In genomic region chr19:1251233-1251502, GRCh38 we compare ENCODE assay signal across 8 cellular contexts. TPM values are rescaled to one million over a fixed set of nuclear protein-coding genes. Genes with fewer than 3 reads are reported as not detected.
DNase-seq lines count a peak whose midpoint lies in the region; ATAC-seq and TF ChIP-seq lines count a peak whose summit lies in the region.

No MANE protein-coding gene starts in this region.

- no peaks in the 10 kb centered on the region for H3K9me2 ChIP-seq in HCT116 (ENCODE audit: insufficient read depth)

- TF ChIP-seq POLR2A in HCT116 (IDR thresholded peaks at IDR 0.05; ENCODE audit: borderline replicate concordance, extremely low read depth, insufficient read depth, insufficient read length): no peak

- peak overlapping the region; percentile 89 for H3K27ac Mint-ChIP-seq in activated T-helper 1 cell treated with anti-CD3 and anti-CD28 coated beads, Interleukin-12 subunit alpha, Interleukin-12 subunit beta, Interleukin-2, Interleukin-4 antibody, amounts not matched to agents 30 ng/mL and 10 ng/mL and 1 ng/mL, durations not matched to agents 14 hours and 24 hours and 36 hours

- peaks cover 59% of the 10 kb centered on the region for H3K79me2 ChIP-seq in HCT116 (ENCODE audit: insufficient read depth, low read length)

- no peaks in the 10 kb centered on the region for H3K27me3 Mint-ChIP-seq in activated T-helper 1 cell treated with anti-CD3 and anti-CD28 coated beads, Interleukin-12 subunit alpha, Interleukin-12 subunit beta, Interleukin-2, Interleukin-4 antibody, amounts not matched to agents 30 ng/mL and 10 ng/mL and 1 ng/mL, durations not matched to agents 14 hours and 24 hours and 36 hours (ENCODE audit: insufficient read depth)

- TF ChIP-seq RAD21 in HCT116 (IDR thresholded peaks at IDR 0.05; ENCODE audit: low read depth): no peak

- H3K27ac ChIP-seq in HCT116 (ENCODE audit: low read depth, low read length) (peak overlapping the region; percentile 99), rectal smooth muscle tissue (ENCODE audit: low read depth, low read length) (peak overlapping the region; percentile 100)

- no peaks in the 10 kb centered on the region; the same call in 1 of the 2 replicates for H3K9me3 ChIP-seq in BE2C
- no peaks in the 10 kb centered on the region for H3K9me3 ChIP-seq in HCT116 (ENCODE audit: control insufficient read depth in 1 of 2, insufficient read depth in 1 of 2, low read depth in 1 of 2, low read length in 2 of 2)

- H3K9me3 Mint-ChIP-seq in activated T-helper 1 cell treated with anti-CD3 and anti-CD28 coated beads, Interleukin-12 subunit alpha, Interleukin-12 subunit beta, Interleukin-2, Interleukin-4 antibody, amounts not matched to agents 30 ng/mL and 10 ng/mL and 1 ng/mL, durations not matched to agents 14 hours and 24 hours and 36 hours: no peaks in the 10 kb centered on the region

- peak; percentile 79 for DNase-seq in BE2C
- DNase-seq in HCT116 (ENCODE audit: low read depth, low spot score): no peak
- DNase-seq in activated T-helper 1 cell treated with anti-CD3 and anti-CD28 coated beads, Interleukin-12 subunit alpha, Interleukin-12 subunit beta, Interleukin-2, Interleukin-4 antibody, amounts not matched to agents 30 ng/mL and 10 ng/mL and 1 ng/mL, durations not matched to agents 14 hours and 24 hours and 36 hours (ENCODE audit: low spot score): no peak
- peak; percentile 72 for DNase-seq in glomerular visceral epithelial cell (ENCODE audit: extremely low spot score)
- DNase-seq in NCI-H2107 (lab: John Stamatoyannopoulos, UW): no peak

- CTCF ChIA-PET in HCT116 (lab: Charles Lee): no interaction called here

- peaks cover 48% of the 10 kb centered on the region for H3K36me3 ChIP-seq in BE2C
- H3K36me3 ChIP-seq in HCT116 (ENCODE audit: control insufficient read depth in 1 of 2, insufficient read depth in 2 of 2, low read length in 2 of 2): peaks cover 24 to 41% of the 10 kb centered on the region in 2 experiments
- peaks cover 23% of the 10 kb centered on the region for H3K36me3 ChIP-seq in rectal smooth muscle tissue (ENCODE audit: control insufficient read depth, insufficient read depth, low read length)

- H3K27me3 ChIP-seq in BE2C (no peaks in the 10 kb centered on the region), HCT116 (ENCODE audit: insufficient read depth, low read length) (no peaks in the 10 kb centered on the region), rectal smooth muscle tissue (ENCODE audit: control insufficient read depth, insufficient read depth, low read length) (no peaks in the 10 kb centered on the region)

- RAD21 ChIA-PET in HCT116 (lab: Charles Lee; ENCODE audit: low non-redundant PET in 1 of 2, low total read pairs in 2 of 2, uncharacterized antibody in 2 of 2, unreplicated experiment in 2 of 2): interaction anchor here in 1 of 2 experiments (0.9 kb wide), 1 partner anchor 9 kb away, joined by 3 read pairs; no protein-coding TSS in a partner anchor

- no peak overlapping the region for H2AFZ ChIP-seq in HCT116 (ENCODE audit: low read depth, low read length, poor library complexity, severe bottlenecking)

- no TSS peak for BruUV-seq in HCT116 (replicated peaks; lab: Mats Ljungman, UMichigan)

- peaks cover 24% of the 10 kb centered on the region for H3K36me3 Mint-ChIP-seq in activated T-helper 1 cell treated with anti-CD3 and anti-CD28 coated beads, Interleukin-12 subunit alpha, Interleukin-12 subunit beta, Interleukin-2, Interleukin-4 antibody, amounts not matched to agents 30 ng/mL and 10 ng/mL and 1 ng/mL, durations not matched to agents 14 hours and 24 hours and 36 hours (ENCODE audit: low read depth)

- H3K4me1 Mint-ChIP-seq in activated T-helper 1 cell treated with anti-CD3 and anti-CD28 coated beads, Interleukin-12 subunit alpha, Interleukin-12 subunit beta, Interleukin-2, Interleukin-4 antibody, amounts not matched to agents 30 ng/mL and 10 ng/mL and 1 ng/mL, durations not matched to agents 14 hours and 24 hours and 36 hours (ENCODE audit: low read depth): peaks cover 5% of the 10 kb centered on the region

- H3K4me3 Mint-ChIP-seq in activated T-helper 1 cell treated with anti-CD3 and anti-CD28 coated beads, Interleukin-12 subunit alpha, Interleukin-12 subunit beta, Interleukin-2, Interleukin-4 antibody, amounts not matched to agents 30 ng/mL and 10 ng/mL and 1 ng/mL, durations not matched to agents 14 hours and 24 hours and 36 hours: peak overlapping the region; percentile 95

- H4K20me1 ChIP-seq in HCT116 (ENCODE audit: insufficient read depth): peaks cover 3% of the 10 kb centered on the region; the same call in 1 of the 2 replicates

- intact Hi-C loops in HCT116 (cut with micrococcal nuclease): no loop called here
- intact Hi-C loops in activated T-helper 1 cell treated with anti-CD3 and anti-CD28 coated beads, Interleukin-12 subunit alpha, Interleukin-12 subunit beta, Interleukin-2, Interleukin-4 antibody, amounts not matched to agents 30 ng/mL and 10 ng/mL and 1 ng/mL, durations not matched to agents 14 hours and 24 hours and 36 hours (cut with micrococcal nuclease): no loop called here

- H3K9ac ChIP-seq in HCT116 (ENCODE audit: low read length) (peak overlapping the region; percentile 91), rectal smooth muscle tissue (ENCODE audit: low read length) (peak overlapping the region; percentile 86)

- TF ChIP-seq CTCF in BE2C (IDR thresholded peaks at IDR 0.05; ENCODE audit: low read depth, low read length) (no peak), HCT116 (IDR thresholded peaks at IDR 0.05 in 2 of 3, conservative IDR thresholded peaks at IDR 0.05 in 1 of 3; ENCODE audit: borderline replicate concordance in 1 of 3, insufficient read depth in 1 of 3, low read depth in 2 of 3, low read length in 2 of 3) (no peak)

- H3K4me2 ChIP-seq in HCT116 (ENCODE audit: low read length): peak overlapping the region; percentile 99

- ATAC-seq in HCT116: no peak
- no peak for ATAC-seq in HG02884 (IDR thresholded peaks at IDR 0.05; ENCODE audit: unreplicated experiment)
- no peak for ATAC-seq in HG03196 (IDR thresholded peaks at IDR 0.05; ENCODE audit: unreplicated experiment)

- POLR2A ChIA-PET in HCT116 (lab: Charles Lee): interaction anchor here (3.1 to 3.5 kb wide), 2 partner anchors 15 to 18 kb away, joined by 29 to 40 read pairs; partner anchors contain the start of gene CIRBP

- H3K4me1 ChIP-seq in BE2C (peaks cover 17% of the 10 kb centered on the region), HCT116 (ENCODE audit: control insufficient read depth in 1 of 2, insufficient read depth in 2 of 2, low read length in 2 of 2) (peaks cover 29 to 74% of the 10 kb centered on the region in 2 experiments), rectal smooth muscle tissue (ENCODE audit: control insufficient read depth, insufficient read depth, low read length) (peaks cover 31% of the 10 kb centered on the region)

- H3K4me3 ChIP-seq in BE2C (ENCODE audit: low read depth, low read length) (peak overlapping the region; percentile 78), HCT116 (replicated peaks in 1 of 2; ENCODE audit: low read depth in 1 of 2, low read length in 2 of 2) (peak overlapping the region; percentile 68 to 74), rectal smooth muscle tissue (ENCODE audit: low read length) (peak overlapping the region; percentile 77)

TF ChIP-seq in HCT116, 20 proteins besides CTCF, POLR2A, EP300 and RAD21 (continues in another document):
- no peak for TF ChIP-seq EZH2phosphoT487 (IDR thresholded peaks at IDR 0.05; ENCODE audit: borderline replicate concordance)
- TF ChIP-seq ZNF274 (IDR thresholded peaks at IDR 0.05; ENCODE audit: low read depth, low read length): no peak
- no peak for TF ChIP-seq CEBPB (IDR thresholded peaks at IDR 0.05; ENCODE audit: low read depth)
- no peak for TF ChIP-seq TCF7L2 (IDR thresholded peaks at IDR 0.05; ENCODE audit: borderline replicate concordance, extremely low read depth, insufficient read depth, insufficient read length)

RNA-seq across cellular contexts. Expression of gene MIDN, which starts 2.8 kb away (rescaled TPM):
- 186 TPM for polyA plus RNA-seq in BE2C (2012; ENCODE audit: insufficient read depth, insufficient read length, low read depth)
- 146 TPM for total RNA-seq in HCT116 (2021; ENCODE audit: unreplicated experiment)
- 63.2 and 79.4 TPM in 2 replicates for polyA plus RNA-seq in HCT116 (2012)
- 87.6 and 91.6 TPM in 2 replicates for total RNA-seq in activated T-helper 1 cell treated with anti-CD3 and anti-CD28 coated beads, Interleukin-12 subunit alpha, Interleukin-12 subunit beta, Interleukin-2, Interleukin-4 antibody, amounts not matched to agents 30 ng/mL and 10 ng/mL and 1 ng/mL, durations not matched to agents 14 hours and 24 hours and 36 hours

RNA-seq across cellular contexts. Expression of gene ATP5F1D, which starts 9.6 kb away (rescaled TPM):
- polyA plus RNA-seq in BE2C (2012; ENCODE audit: insufficient read depth, insufficient read length, low read depth): 658 TPM
- 428 TPM for total RNA-seq in HCT116 (2021; ENCODE audit: unreplicated experiment)
- 468 and 508 TPM in 2 replicates for polyA plus RNA-seq in HCT116 (2012)
- total RNA-seq in activated T-helper 1 cell treated with anti-CD3 and anti-CD28 coated beads, Interleukin-12 subunit alpha, Interleukin-12 subunit beta, Interleukin-2, Interleukin-4 antibody, amounts not matched to agents 30 ng/mL and 10 ng/mL and 1 ng/mL, durations not matched to agents 14 hours and 24 hours and 36 hours: 234 and 239 TPM in 2 replicates

RNA-seq across cellular contexts. Expression of gene CBARP, which starts 13.4 kb away (rescaled TPM):
- 23.0 TPM for polyA plus RNA-seq in BE2C (2012; ENCODE audit: insufficient read depth, insufficient read length, low read depth)
- total RNA-seq in HCT116 (2021; ENCODE audit: unreplicated experiment): 23.8 TPM
- polyA plus RNA-seq in HCT116 (2012): 11.1 and 11.8 TPM in 2 replicates
- total RNA-seq in activated T-helper 1 cell treated with anti-CD3 and anti-CD28 coated beads, Interleukin-12 subunit alpha, Interleukin-12 subunit beta, Interleukin-2, Interleukin-4 antibody, amounts not matched to agents 30 ng/mL and 10 ng/mL and 1 ng/mL, durations not matched to agents 14 hours and 24 hours and 36 hours: 1.5 and 1.8 TPM in 2 replicates

RNA-seq across cellular contexts. Expression of gene CIRBP, which starts 18.0 kb away (rescaled TPM):
- polyA plus RNA-seq in BE2C (2012; ENCODE audit: insufficient read depth, insufficient read length, low read depth): 385 TPM
- total RNA-seq in HCT116 (2021; ENCODE audit: unreplicated experiment): 276 TPM
- 398 and 405 TPM in 2 replicates for polyA plus RNA-seq in HCT116 (2012)
- 245 and 256 TPM in 2 replicates for total RNA-seq in activated T-helper 1 cell treated with anti-CD3 and anti-CD28 coated beads, Interleukin-12 subunit alpha, Interleukin-12 subunit beta, Interleukin-2, Interleukin-4 antibody, amounts not matched to agents 30 ng/mL and 10 ng/mL and 1 ng/mL, durations not matched to agents 14 hours and 24 hours and 36 hours

RNA-seq across cellular contexts. Expression of gene FAM174C, which starts 24.2 kb away (rescaled TPM):
- polyA plus RNA-seq in BE2C (2012; ENCODE audit: insufficient read depth, insufficient read length, low read depth): 224 TPM
- total RNA-seq in HCT116 (2021; ENCODE audit: unreplicated experiment): 77.1 TPM
- polyA plus RNA-seq in HCT116 (2012): 87.0 and 88.0 TPM in 2 replicates
- 119 and 128 TPM in 2 replicates for total RNA-seq in activated T-helper 1 cell treated with anti-CD3 and anti-CD28 coated beads, Interleukin-12 subunit alpha, Interleukin-12 subunit beta, Interleukin-2, Interleukin-4 antibody, amounts not matched to agents 30 ng/mL and 10 ng/mL and 1 ng/mL, durations not matched to agents 14 hours and 24 hours and 36 hours

Comparison
In these comparisons a context has a peak if more than half of its experiments do, and no peak if none do; other contexts are left out.
1. DNase-seq: peak in BE2C (single experiment) and glomerular visceral epithelial cell (single experiment); none in HCT116 (single experiment), activated T-helper 1 cell treated with anti-CD3 and anti-CD28 coated beads, Interleukin-12 subunit alpha, Interleukin-12 subunit beta, Interleukin-2, Interleukin-4 antibody, amounts not matched to agents 30 ng/mL and 10 ng/mL and 1 ng/mL, durations not matched to agents 14 hours and 24 hours and 36 hours (single experiment) and NCI-H2107 (single experiment).
2. Peak in every context shown above with its lines, with median percentiles within 50 percentile points of each other: H3K4me3 ChIP-seq.